In genomic region chr17:8997994-8998628, GRCh38 we compare ENCODE assay signal across 8 cellular contexts. TPM values are rescaled to one million over a fixed set of nuclear protein-coding genes. Genes with fewer than 3 reads are reported as not detected.
DNase-seq lines count a peak whose midpoint lies in the region; ATAC-seq, FAIRE-seq and TF ChIP-seq lines count a peak whose summit lies in the region.

No MANE protein-coding gene starts in this region.

- TF ChIP-seq CTCF in SU-DHL-6 (IDR thresholded peaks at IDR 0.05; ENCODE audit: insufficient read depth, low read length, poor library complexity, severe bottlenecking), result peak; percentile 92
- peak; percentile 60 to 86 for TF ChIP-seq CTCF in right atrium auricular region (IDR thresholded peaks at IDR 0.05)

- H3K4me3 Mint-ChIP-seq in activated naive CD4-positive, alpha-beta T cell treated with anti-CD3 and anti-CD28 coated beads for 36 hours, result no peak overlapping the region

- H3K27ac ChIP-seq in SU-DHL-6 (ENCODE audit: low read depth, low read length) (no peak overlapping the region), right atrium auricular region (no peak overlapping the region)

- CTCF ChIA-PET in activated naive CD4-positive, alpha-beta T cell treated with anti-CD3 and anti-CD28 coated beads for 36 hours (lab: Charles Lee), result interaction anchor here (0.5 to 2.3 kb wide), 41 partner anchors 10 to 557 kb away, joined by 3 to 20 read pairs (median 4); partner anchors contain the start of genes MFSD6L and NTN1

- no peak overlapping the region for H3K9ac ChIP-seq in SU-DHL-6 (ENCODE audit: low read length)

- H3K36me3 ChIP-seq in SU-DHL-6 (ENCODE audit: low read length) (no peaks in the 10 kb centered on the region), right atrium auricular region (no peaks in the 10 kb centered on the region)

- no peaks in the 10 kb centered on the region for H4K20me1 ChIP-seq in SU-DHL-6 (ENCODE audit: low read depth, low read length)

- H2AFZ ChIP-seq in SU-DHL-6 (ENCODE audit: low read depth, low read length, severe bottlenecking), result no peak overlapping the region

- H3K36me3 Mint-ChIP-seq in activated naive CD4-positive, alpha-beta T cell treated with anti-CD3 and anti-CD28 coated beads for 36 hours (ENCODE audit: low read depth), result no peaks in the 10 kb centered on the region

- H3K27me3 ChIP-seq in SU-DHL-6 (ENCODE audit: low read length) (no peaks in the 10 kb centered on the region), right atrium auricular region (no peaks in the 10 kb centered on the region)

- peak; percentile 70 for FAIRE-seq in HTR-8/SVneo (lab: Jason Lieb, UNC)

- no peaks in the 10 kb centered on the region for H3F3A ChIP-seq in SU-DHL-6 (ENCODE audit: insufficient read depth)

- DNase-seq in GM03348 (ENCODE audit: low spot score) (peak; percentile 83), HTR-8/SVneo (ENCODE audit: insufficient read length, low spot score) (peak; percentile 77), right atrium auricular region (ENCODE audit: low spot score) (peak; percentile 66)
- DNase-seq in activated naive CD4-positive, alpha-beta T cell treated with anti-CD3 and anti-CD28 coated beads for 36 hours, result peak; percentile 85
- peak; percentile 61 to 67 for DNase-seq in stimulated activated CD4-positive, alpha-beta T cell treated with anti-CD3 and anti-CD28 coated beads, Interleukin-1b, Interleukin-23, amount 100 ng/mL, for 1 hour (ENCODE audit: low read depth in 2 of 2)

- no peak overlapping the region for H3K4me2 ChIP-seq in SU-DHL-6 (ENCODE audit: low read depth, low read length, poor library complexity, severe bottlenecking)

- no peaks in the 10 kb centered on the region for H3K79me2 ChIP-seq in SU-DHL-6 (ENCODE audit: insufficient read depth, low read length)

- intact Hi-C loops in activated naive CD4-positive, alpha-beta T cell treated with anti-CD3 and anti-CD28 coated beads for 36 hours (cut with micrococcal nuclease), result loop anchor here (1.0 to 10.0 kb wide), 6 partner anchors 103 to 583 kb away; no protein-coding TSS in a partner anchor

- no peak overlapping the region for H3K27ac Mint-ChIP-seq in activated naive CD4-positive, alpha-beta T cell treated with anti-CD3 and anti-CD28 coated beads for 36 hours

- H3K9me2 ChIP-seq in SU-DHL-6 (replicated peaks; ENCODE audit: insufficient read depth, low read length), result no peaks in the 10 kb centered on the region

- H3K9me3 ChIP-seq in SU-DHL-6 (ENCODE audit: insufficient read depth, low read length) (no peaks in the 10 kb centered on the region), right atrium auricular region (no peaks in the 10 kb centered on the region)

- H3K4me1 ChIP-seq in right atrium auricular region, result peaks cover 0 to 8% of the 10 kb centered on the region in 2 donors

- ATAC-seq in GM18498 (IDR thresholded peaks at IDR 0.05; ENCODE audit: unreplicated experiment) (no peak), GM21447 (IDR thresholded peaks at IDR 0.05; ENCODE audit: unreplicated experiment) (no peak)

- no peaks in the 10 kb centered on the region for H3K9me3 Mint-ChIP-seq in activated naive CD4-positive, alpha-beta T cell treated with anti-CD3 and anti-CD28 coated beads for 36 hours

- peaks cover 5% of the 10 kb centered on the region for H3K4me1 Mint-ChIP-seq in activated naive CD4-positive, alpha-beta T cell treated with anti-CD3 and anti-CD28 coated beads for 36 hours (ENCODE audit: low read depth)

- H3K27me3 Mint-ChIP-seq in activated naive CD4-positive, alpha-beta T cell treated with anti-CD3 and anti-CD28 coated beads for 36 hours (ENCODE audit: low read depth), result peaks cover 16% of the 10 kb centered on the region

- no peak overlapping the region for H3K4me3 ChIP-seq in SU-DHL-6 (ENCODE audit: insufficient read depth, low read length, poor library complexity, severe bottlenecking)
- no peak overlapping the region for H3K4me3 ChIP-seq in right atrium auricular region

RNA-seq across cellular contexts. Expression of gene NTN1, which starts 23.2 kb away (rescaled TPM):
- total RNA-seq in activated naive CD4-positive, alpha-beta T cell treated with anti-CD3 and anti-CD28 coated beads for 36 hours, result under 1 TPM; 0.31 to 0.47 TPM
- total RNA-seq in right atrium auricular region, result 100 to 1,000 TPM; 142 to 163 TPM

RNA-seq across cellular contexts. Expression of gene PIK3R5, which starts 32.6 kb away (rescaled TPM):
- total RNA-seq in activated naive CD4-positive, alpha-beta T cell treated with anti-CD3 and anti-CD28 coated beads for 36 hours, result 10 to 100 TPM; 15.9 to 18.1 TPM
- total RNA-seq in right atrium auricular region, result 1 to 10 TPM; 5.0 to 7.5 TPM

Comparison
In these comparisons a context has a peak if more than half of its experiments do, and no peak if none do; other contexts are left out.
1. RNA of gene NTN1, which starts 23.2 kb away (total RNA-seq): 142 to 163 TPM in right atrium auricular region; 0.31 to 0.47 TPM in activated naive CD4-positive, alpha-beta T cell treated with anti-CD3 and anti-CD28 coated beads for 36 hours; every median in the first group is over 10 times any median in the second.
2. Peak in every context shown above with its lines, with median percentiles within 50 percentile points of each other: DNase-seq.